13 cellular contexts compared by ENCODE assay signal in the genomic region with DNA sequence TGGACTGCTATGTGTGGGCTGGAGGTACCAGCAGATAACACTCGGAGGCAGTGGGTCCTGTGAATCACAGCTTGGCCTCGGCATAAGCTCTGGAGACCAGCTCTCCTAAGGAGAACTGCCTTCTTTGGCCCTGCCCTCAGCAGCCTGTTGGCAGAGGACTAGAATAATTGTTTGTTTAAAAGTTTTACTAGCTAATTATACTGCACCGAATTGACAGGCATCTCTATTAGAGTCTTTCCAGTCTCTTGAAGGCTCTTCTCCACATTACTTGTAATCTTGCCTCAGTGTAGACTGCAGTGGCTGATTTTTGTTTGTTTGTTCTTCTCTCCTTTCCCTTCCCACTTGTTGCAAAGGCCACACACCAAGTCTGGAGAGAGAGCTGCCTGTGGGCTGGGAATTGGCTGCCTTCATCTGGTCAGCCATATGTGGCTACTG.
DNase-seq lines count a peak whose midpoint lies in the region; ATAC-seq and TF ChIP-seq lines count a peak whose summit lies in the region.
"Had no signal": no experiment of that assay in that cellular context is flagged by ENCODE, and none has a peak within 500 bp of the region (broad histone marks: within the 10 kb centered on the region; RNA-seq: fewer than 3 reads in every experiment).

No MANE protein-coding gene starts in this region.

- H3K4me3 ChIP-seq in adrenal gland (peak overlapping the region in 1 of 4 donors; percentile 12), transverse colon (no peak overlapping the region), suprapubic skin (no peak overlapping the region)
- H3K4me3 ChIP-seq: tibial artery had no signal

- H3K9me3 ChIP-seq in adrenal gland (replicated peaks in 1 of 3) (no peaks in the 10 kb centered on the region), transverse colon (no peaks in the 10 kb centered on the region), suprapubic skin (no peaks in the 10 kb centered on the region)
- H3K9me3 ChIP-seq: ascending aorta, tibial artery had no signal

- intact Hi-C loops in adrenal gland (cut with DNase I) (no loop called here), transverse colon (cut with DNase I; ENCODE audit: low total_unique reads) (no loop called here)

- 25 to 29% (median 28%) methylated on average over 3 of the region's 3 CpGs for WGBS in adrenal gland, 4 donors
- 13 to 38% methylated on average over 1 to 3 of the region's 3 CpGs for WGBS in transverse colon (ENCODE audit: low coverage in 1 of 2), 2 donors
- WGBS in suprapubic skin, result 34% methylated on average over 3 of the region's 3 CpGs

- H3K27ac ChIP-seq in adrenal gland (peak overlapping the region in 2 of 5 donors; percentile 0 to 41), transverse colon (peak overlapping the region in 3 of 4 donors; percentile 9 to 28 (median 24)), suprapubic skin (no peak overlapping the region)

- ATAC-seq in GM21360 (IDR thresholded peaks at IDR 0.05; ENCODE audit: unreplicated experiment), result no peak

- no peaks in the 10 kb centered on the region for H3K36me3 ChIP-seq in adrenal gland (replicated peaks in 1 of 2)
- H3K36me3 ChIP-seq in transverse colon, result no peaks in the 10 kb centered on the region
- no peaks in the 10 kb centered on the region for H3K36me3 ChIP-seq in suprapubic skin
- H3K36me3 ChIP-seq: ascending aorta, tibial artery had no signal

- TF ChIP-seq POLR2A in adrenal gland (IDR thresholded peaks at IDR 0.05), result no peak
- no peak for TF ChIP-seq POLR2A in transverse colon (IDR thresholded peaks at IDR 0.05)
- no peak for TF ChIP-seq POLR2A in suprapubic skin (IDR thresholded peaks at IDR 0.05)

- no peaks in the 10 kb centered on the region for H3K27me3 ChIP-seq in adrenal gland
- no peaks in the 10 kb centered on the region for H3K27me3 ChIP-seq in transverse colon
- H3K27me3 ChIP-seq in suprapubic skin, result no peaks in the 10 kb centered on the region
- H3K27me3 ChIP-seq: ascending aorta, tibial artery had no signal

- in situ Hi-C loops in transverse colon (cut with MboI; ENCODE audit: low pct_ligation_motif_present in 1 of 4, low pct_unique_long_range_greater_than_20kb in 1 of 4, low sequenced_read_pairs in 3 of 4), result no loop called here

- TF ChIP-seq CTCF in adrenal gland (IDR thresholded peaks at IDR 0.05) (no peak), transverse colon (IDR thresholded peaks at IDR 0.05) (no peak), suprapubic skin (IDR thresholded peaks at IDR 0.05) (no peak)

- DNase-seq in NCI-H2196 (lab: John Stamatoyannopoulos, UW; ENCODE audit: unreplicated experiment) (peak; percentile 35), NCI-H2196 treated with DMSO at 0.1 percent for 48 hours (lab: John Stamatoyannopoulos, UW; ENCODE audit: unreplicated experiment) (no peak), adrenal gland (peak; percentile 39 to 67 (median 57)), islet precursor cell (peak; percentile 80), transverse colon (no peak), suprapubic skin (ENCODE audit: low spot score in 2 of 2) (no peak), T1000 (lab: John Stamatoyannopoulos, UW) (no peak)
- DNase-seq: activated CD8-positive, alpha-beta memory T cell treated with anti-CD3 and anti-CD28 coated beads, Interleukin-2, amount 50 U/mL, for 4 hours; occipital lobe; T-helper 9 cell had no signal

- peaks cover 0 to 22% of the 10 kb centered on the region in 2 donors for H3K4me1 ChIP-seq in adrenal gland (replicated peaks in 1 of 2)
- peaks cover 0 to 22% (median 6%) of the 10 kb centered on the region in 4 donors for H3K4me1 ChIP-seq in transverse colon
- H3K4me1 ChIP-seq in suprapubic skin, result peaks cover 28% of the 10 kb centered on the region

- TF ChIP-seq EP300 in transverse colon (IDR thresholded peaks at IDR 0.05; ENCODE audit: low read depth) (no peak), suprapubic skin (IDR thresholded peaks at IDR 0.05) (no peak)

Comparison
In these comparisons a context has a peak if more than half of its experiments do, and no peak if none do; other contexts are left out.
1. DNase-seq: peak in NCI-H2196 (single experiment), adrenal gland (7 of 7) and islet precursor cell (single experiment); none in NCI-H2196 treated with DMSO at 0.1 percent for 48 hours (single experiment), transverse colon (single experiment), suprapubic skin (0 of 2) and T1000 (single experiment).